In genomic region chr17:75113798-75114551, GRCh38 we compare ENCODE assay signal across 9 cellular contexts. TPM values are rescaled to one million over a fixed set of nuclear protein-coding genes. Genes with fewer than 3 reads are reported as not detected.
DNase-seq lines count a peak whose midpoint lies in the region; ATAC-seq, FAIRE-seq and TF ChIP-seq lines count a peak whose summit lies in the region.
"Had no signal": no experiment of that assay in that cellular context is flagged by ENCODE, and none has a peak within 500 bp of the region (broad histone marks: within the 10 kb centered on the region; RNA-seq: fewer than 3 reads in every experiment).

No MANE protein-coding gene starts in this region.

- peak; percentile 46 for ATAC-seq in HG02763 (IDR thresholded peaks at IDR 0.05; ENCODE audit: unreplicated experiment)

- H3K9me3 ChIP-seq in WERI-Rb-1 (ENCODE audit: severe bottlenecking) (no peaks in the 10 kb centered on the region), kidney (ENCODE audit: control insufficient read depth in 1 of 2, low read length in 2 of 2) (no peaks in the 10 kb centered on the region)

- peak overlapping the region; percentile 28 to 58 for H3K9ac ChIP-seq in kidney (ENCODE audit: low read length in 2 of 2)

- DNase-seq in DMS153 (lab: John Stamatoyannopoulos, UW) (peak; percentile 80), NCI-H2227 (lab: John Stamatoyannopoulos, UW; ENCODE audit: unreplicated experiment) (peak; percentile 89), WERI-Rb-1 (peak; percentile 91), bronchial epithelial cell (ENCODE audit: low read depth) (peak; percentile 74), kidney (peak; percentile 91), cortex of kidney (lab: John Stamatoyannopoulos, UW) (no peak)
- DNase-seq in stimulated activated CD4-positive, alpha-beta T cell treated with anti-CD3 and anti-CD28 coated beads, Interleukin-12 subunit alpha, Interleukin-12 subunit beta, amount 100 ng/mL, for 48 hours (ENCODE audit: low read depth in 2 of 3, low spot score in 1 of 3): peak; percentile 80 to 96 (median 81)

- intact Hi-C loops in kidney (cut with DNase I): no loop called here

- no peak for FAIRE-seq in bronchial epithelial cell (lab: Jason Lieb, UNC)
- no peak for FAIRE-seq in kidney (lab: Jason Lieb, UNC)
- FAIRE-seq: islet of Langerhans had no signal

- H3K27ac ChIP-seq in WERI-Rb-1: 0 out of 2 replicates have a peak overlapping the region, but pooled peaks have one; percentile 20
- H3K27ac ChIP-seq in kidney (ENCODE audit: low read depth in 2 of 2, low read length in 2 of 2): peak overlapping the region; percentile 84 to 90

- no peak overlapping the region for H3K4me3 ChIP-seq in WERI-Rb-1 (ENCODE audit: low read depth, low read length)
- peak overlapping the region; percentile 35 for H3K4me3 ChIP-seq in bronchial epithelial cell (ENCODE audit: low read depth, low read length)
- peak overlapping the region; percentile 57 to 80 for H3K4me3 ChIP-seq in kidney (ENCODE audit: low read length in 2 of 2)

- TF ChIP-seq CTCF in WERI-Rb-1 (IDR thresholded peaks at IDR 0.05; ENCODE audit: low read depth, low read length) (peak; percentile 85), bronchial epithelial cell (IDR thresholded peaks at IDR 0.05; ENCODE audit: insufficient read depth, low read length, severe bottlenecking) (peak; percentile 84), kidney (IDR thresholded peaks at IDR 0.05; ENCODE audit: borderline replicate concordance, extremely low read depth, insufficient read depth) (peak; percentile 97)

- H3K36me3 ChIP-seq in WERI-Rb-1: peaks cover 30% of the 10 kb centered on the region
- H3K36me3 ChIP-seq in bronchial epithelial cell (ENCODE audit: control insufficient read depth, insufficient read depth, low read length): no peaks in the 10 kb centered on the region
- H3K36me3 ChIP-seq in kidney (ENCODE audit: control insufficient read depth in 1 of 2, insufficient read depth in 2 of 2, low read length in 2 of 2): peaks cover 0 to 4% of the 10 kb centered on the region in 2 donors

- H3K27me3 ChIP-seq in WERI-Rb-1 (ENCODE audit: insufficient read depth, low read depth, severe bottlenecking) (no peaks in the 10 kb centered on the region), bronchial epithelial cell (ENCODE audit: control insufficient read depth, insufficient read depth, low read length) (no peaks in the 10 kb centered on the region)

- H3K4me1 ChIP-seq in kidney (ENCODE audit: control insufficient read depth in 1 of 2, insufficient read depth in 1 of 2, low read depth in 1 of 2, low read length in 2 of 2): peaks cover 0 to 17% of the 10 kb centered on the region in 2 donors

RNA-seq across cellular contexts. Expression of gene ARMC7, which starts 4.2 kb away (rescaled TPM):
- total RNA-seq in bronchial epithelial cell (1.8 and 3.2 TPM in 2 replicates), kidney (31.8 TPM)
- 35.1 TPM for polyA plus RNA-seq in kidney (ENCODE audit: insufficient read depth, low read depth, low replicate concordance)

RNA-seq across cellular contexts. Expression of gene NT5C, which starts 17.6 kb away (rescaled TPM):
- total RNA-seq in bronchial epithelial cell (47.0 and 57.1 TPM in 2 replicates), kidney (59.4 TPM)
- 74.9 TPM for polyA plus RNA-seq in kidney (ENCODE audit: insufficient read depth, low read depth, low replicate concordance)

RNA-seq across cellular contexts. Expression of gene SLC16A5, which starts 26.2 kb away (rescaled TPM):
- total RNA-seq in bronchial epithelial cell: 15.0 and 18.1 TPM in 2 replicates
- total RNA-seq in kidney: 184 TPM
- 28.4 TPM for polyA plus RNA-seq in kidney (ENCODE audit: insufficient read depth, low read depth, low replicate concordance)

RNA-seq across cellular contexts. Expression of gene JPT1, which starts 40.3 kb away (rescaled TPM):
- total RNA-seq in bronchial epithelial cell (182 and 188 TPM in 2 replicates), kidney (76.4 TPM)
- polyA plus RNA-seq in kidney (ENCODE audit: insufficient read depth, low read depth, low replicate concordance): 122 TPM
